ENCODE assay signal across 14 cellular contexts in genomic region chr1:109501644-109502367, GRCh38. TPM values are rescaled to one million over a fixed set of nuclear protein-coding genes. Genes with fewer than 3 reads are reported as not detected.
DNase-seq lines count a peak whose midpoint lies in the region; ATAC-seq and TF ChIP-seq lines count a peak whose summit lies in the region.
"Had no signal": no experiment of that assay in that cellular context is flagged by ENCODE, and none has a peak within 500 bp of the region (broad histone marks: within the 10 kb centered on the region; RNA-seq: fewer than 3 reads in every experiment).

No MANE protein-coding gene starts in this region.

- no peaks in the 10 kb centered on the region for H3K9me3 Mint-ChIP-seq in CD4-positive, alpha-beta T cell
- H3K9me3 Mint-ChIP-seq in activated naive CD8-positive, alpha-beta T cell treated with anti-CD3 and anti-CD28 coated beads, Interleukin-2, amount 50 U/mL, for 24 hours = no peaks in the 10 kb centered on the region
- no peaks in the 10 kb centered on the region for H3K9me3 Mint-ChIP-seq in neural crest cell

- H3K36me3 Mint-ChIP-seq in CD4-positive, alpha-beta T cell (ENCODE audit: low read depth) = peaks cover 71% of the 10 kb centered on the region
- peaks cover 3% of the 10 kb centered on the region for H3K36me3 Mint-ChIP-seq in activated naive CD8-positive, alpha-beta T cell treated with anti-CD3 and anti-CD28 coated beads, Interleukin-2, amount 50 U/mL, for 24 hours (ENCODE audit: low read depth)
- H3K36me3 Mint-ChIP-seq in neural crest cell (ENCODE audit: low read depth) = no peaks in the 10 kb centered on the region

- no peak for TF ChIP-seq CTCF in CD4-positive, alpha-beta T cell (IDR thresholded peaks at IDR 0.05)
- TF ChIP-seq CTCF in neural crest cell (conservative IDR thresholded peaks at IDR 0.05) (no peak), foreskin keratinocyte (conservative IDR thresholded peaks at IDR 0.05) (no peak)

- POLR2A ChIA-PET in CD4-positive, alpha-beta T cell (lab: Charles Lee) = interaction anchor here (0.7 to 22.6 kb wide), 10 partner anchors 8 to 483 kb away, joined by 3 to 318 read pairs (median 16); partner anchors contain the start of genes AHCYL1, AMIGO1, ATXN7L2 and CYB561D1

- DNase-seq in CD4-positive, alpha-beta T cell = no peak
- DNase-seq in Kasumi-1 (lab: John Stamatoyannopoulos, UW) (peak; percentile 92 to 95), neural crest cell (ENCODE audit: low read depth, low spot score) (no peak), foreskin keratinocyte (no peak), globus pallidus (ENCODE audit: low spot score) (no peak)
- peak; percentile 5 for DNase-seq in activated naive CD8-positive, alpha-beta T cell treated with anti-CD3 and anti-CD28 coated beads, Interleukin-2, amount 50 U/mL, for 24 hours
- DNase-seq: NCI-H69; SK-N-SH; stimulated activated CD4-positive, alpha-beta T cell treated with anti-CD3 and anti-CD28 coated beads, Interleukin-2, amount 100 ng/mL, for 48 hours; substantia nigra had no signal

- H3K4me3 Mint-ChIP-seq in CD4-positive, alpha-beta T cell = peak overlapping the region; percentile 90
- peak overlapping the region; percentile 23 for H3K4me3 Mint-ChIP-seq in activated naive CD8-positive, alpha-beta T cell treated with anti-CD3 and anti-CD28 coated beads, Interleukin-2, amount 50 U/mL, for 24 hours
- no peak overlapping the region for H3K4me3 Mint-ChIP-seq in neural crest cell

- H3K27me3 Mint-ChIP-seq in CD4-positive, alpha-beta T cell = no peaks in the 10 kb centered on the region
- no peaks in the 10 kb centered on the region for H3K27me3 Mint-ChIP-seq in activated naive CD8-positive, alpha-beta T cell treated with anti-CD3 and anti-CD28 coated beads, Interleukin-2, amount 50 U/mL, for 24 hours
- no peaks in the 10 kb centered on the region for H3K27me3 Mint-ChIP-seq in neural crest cell (ENCODE audit: low read depth)

- H3K4me1 ChIP-seq in foreskin keratinocyte = no peaks in the 10 kb centered on the region
- H3K4me1 ChIP-seq: parathyroid adenoma had no signal

- H3K27ac Mint-ChIP-seq in CD4-positive, alpha-beta T cell = peak overlapping the region; percentile 95
- peak overlapping the region; percentile 48 for H3K27ac Mint-ChIP-seq in activated naive CD8-positive, alpha-beta T cell treated with anti-CD3 and anti-CD28 coated beads, Interleukin-2, amount 50 U/mL, for 24 hours
- H3K27ac Mint-ChIP-seq in neural crest cell (ENCODE audit: unreplicated experiment) = peak overlapping the region; percentile 44

- no peaks in the 10 kb centered on the region for H3K27me3 ChIP-seq in CD4-positive, alpha-beta T cell (ENCODE audit: control insufficient read depth, insufficient read depth, low read length)
- no peaks in the 10 kb centered on the region for H3K27me3 ChIP-seq in foreskin keratinocyte

- H3K4me1 Mint-ChIP-seq in CD4-positive, alpha-beta T cell (ENCODE audit: low read depth) = peaks cover 93% of the 10 kb centered on the region
- H3K4me1 Mint-ChIP-seq in activated naive CD8-positive, alpha-beta T cell treated with anti-CD3 and anti-CD28 coated beads, Interleukin-2, amount 50 U/mL, for 24 hours = peaks cover 83% of the 10 kb centered on the region
- H3K4me1 Mint-ChIP-seq in neural crest cell = peaks cover 20% of the 10 kb centered on the region

- H3K9me3 ChIP-seq in CD4-positive, alpha-beta T cell (ENCODE audit: control insufficient read depth, low read length) = no peaks in the 10 kb centered on the region
- H3K9me3 ChIP-seq: SK-N-SH had no signal

- intact Hi-C loops in CD4-positive, alpha-beta T cell (cut with DNase I, micrococcal nuclease) = loop anchor here (1.0 to 2.0 kb wide), 4 partner anchors 8 to 30 kb away; partner anchors contain the start of gene CYB561D1 (in 1 of the 2)

- CTCF ChIA-PET in CD4-positive, alpha-beta T cell (lab: Charles Lee) = interaction anchor here (1.0 to 24.2 kb wide), 4 partner anchors 8 to 29 kb away, joined by 3 to 474 read pairs (median 34); partner anchors contain the start of gene CYB561D1

- peak; percentile 2 for ATAC-seq in CD4-positive, alpha-beta T cell (ENCODE audit: poor library complexity)
- no peak for ATAC-seq in activated naive CD8-positive, alpha-beta T cell treated with anti-CD3 and anti-CD28 coated beads, Interleukin-2, amount 50 U/mL, for 24 hours
- no peak for ATAC-seq in foreskin keratinocyte
- no peak for ATAC-seq in HG03159 (IDR thresholded peaks at IDR 0.05; ENCODE audit: unreplicated experiment)
- no peak for ATAC-seq in HG02588 (IDR thresholded peaks at IDR 0.05; ENCODE audit: unreplicated experiment)
- ATAC-seq: left lobe of liver had no signal

- H3K27ac ChIP-seq in CD4-positive, alpha-beta T cell (ENCODE audit: low read depth, low read length) = peak overlapping the region; percentile 90
- no peak overlapping the region for H3K27ac ChIP-seq in foreskin keratinocyte
- H3K27ac ChIP-seq: parathyroid adenoma had no signal

RNA-seq across cellular contexts. Expression of gene AMIGO1, which starts 7.7 kb away (rescaled TPM):
- 10 to 100 TPM; 16.9 TPM for total RNA-seq in CD4-positive, alpha-beta T cell
- total RNA-seq in neural crest cell (6.1 and 7.2 TPM in 2 replicates), foreskin keratinocyte (0.32 and 0.82 TPM in 2 replicates)
- 0.16 and 0.48 TPM in 2 replicates for polyA plus RNA-seq in foreskin keratinocyte

RNA-seq across cellular contexts. Expression of gene CYB561D1, which starts 7.9 kb away (rescaled TPM):
- total RNA-seq in CD4-positive, alpha-beta T cell = 10 to 100 TPM; 12.0 to 15.0 TPM
- total RNA-seq in neural crest cell = 7.8 and 8.0 TPM in 2 replicates
- 5.2 and 6.5 TPM in 2 replicates for total RNA-seq in foreskin keratinocyte
- 2.4 and 2.6 TPM in 2 replicates for polyA plus RNA-seq in foreskin keratinocyte

RNA-seq across cellular contexts. Expression of gene ATXN7L2, which starts 18.1 kb away (rescaled TPM):
- total RNA-seq in CD4-positive, alpha-beta T cell = 10 to 100 TPM; 11.8 to 13.1 TPM
- total RNA-seq in neural crest cell = 13.2 and 15.6 TPM in 2 replicates
- total RNA-seq in foreskin keratinocyte = 3.4 and 4.6 TPM in 2 replicates
- 4.0 and 4.2 TPM in 2 replicates for polyA plus RNA-seq in foreskin keratinocyte

RNA-seq across cellular contexts. Expression of gene SYPL2, which starts 35.5 kb away (rescaled TPM):
- total RNA-seq in CD4-positive, alpha-beta T cell = not detected
- total RNA-seq in neural crest cell (0.18 and 0.47 TPM in 2 replicates), foreskin keratinocyte (not detected in 2 replicates)
- polyA plus RNA-seq in foreskin keratinocyte = not detected in 2 replicates

RNA-seq across cellular contexts. Expression of gene GPR61, which starts 37.9 kb away (rescaled TPM):
- under 1 TPM; 0.53 to 0.85 TPM for total RNA-seq in CD4-positive, alpha-beta T cell
- total RNA-seq in neural crest cell = not detected in 2 replicates
- 0.18 TPM in 1 of 2 replicates, not detected in the other for total RNA-seq in foreskin keratinocyte
- polyA plus RNA-seq in foreskin keratinocyte = not detected in 2 replicates
- total RNA-seq: left lobe of liver had no signal
- polyA plus RNA-seq: SK-N-SH had no signal

Comparison
In these comparisons a context has a peak if more than half of its experiments do, and no peak if none do; other contexts are left out.
1. DNase-seq: peak in Kasumi-1 (2 of 2) and activated naive CD8-positive, alpha-beta T cell treated with anti-CD3 and anti-CD28 coated beads, Interleukin-2, amount 50 U/mL, for 24 hours (single experiment); none in CD4-positive, alpha-beta T cell (0 of 10), neural crest cell (single experiment), foreskin keratinocyte (0 of 2) and globus pallidus (single experiment).
2. H3K27ac Mint-ChIP-seq: peak in every context shown above with its lines; median percentile 95 in CD4-positive, alpha-beta T cell; 48 in activated naive CD8-positive, alpha-beta T cell treated with anti-CD3 and anti-CD28 coated beads, Interleukin-2, amount 50 U/mL, for 24 hours; 44 in neural crest cell.